In genomic region chr11:116891746-116892145, GRCh38 we compare ENCODE assay signal across 19 cellular contexts. TPM values are rescaled to one million over a fixed set of nuclear protein-coding genes. Genes with fewer than 3 reads are reported as not detected.
DNase-seq lines count a peak whose midpoint lies in the region; ATAC-seq, FAIRE-seq and TF ChIP-seq lines count a peak whose summit lies in the region.
"Had no signal": no experiment of that assay in that cellular context is flagged by ENCODE, and none has a peak within 500 bp of the region (broad histone marks: within the 10 kb centered on the region; RNA-seq: fewer than 3 reads in every experiment).

No MANE protein-coding gene starts in this region.

- H3K27me3 ChIP-seq in Panc1 (ENCODE audit: control insufficient read depth, insufficient read depth, low read length), result no peaks in the 10 kb centered on the region
- H3K27me3 ChIP-seq: MG63 had no signal

- CTCF ChIA-PET in Panc1 (lab: Charles Lee), result interaction anchor here (0.6 kb wide), 1 partner anchor 252 kb away, joined by 4 read pairs; no protein-coding TSS in a partner anchor

- H3K27me3 Mint-ChIP-seq in activated T-cell treated with anti-CD3 and anti-CD28 coated beads, Interleukin-2, amount 50 U/mL, for 72 hours (ENCODE audit: low read depth), result no peaks in the 10 kb centered on the region
- no peaks in the 10 kb centered on the region for H3K27me3 Mint-ChIP-seq in activated T-cell treated with anti-CD3 and anti-CD28 coated beads, Interleukin-2, amount 50 U/mL, for 4 hours (ENCODE audit: low read depth)

- peaks cover 13% of the 10 kb centered on the region for H3K4me1 Mint-ChIP-seq in activated T-cell treated with anti-CD3 and anti-CD28 coated beads, Interleukin-2, amount 50 U/mL, for 72 hours (ENCODE audit: low read depth)
- H3K4me1 Mint-ChIP-seq in activated T-cell treated with anti-CD3 and anti-CD28 coated beads, Interleukin-2, amount 50 U/mL, for 4 hours (ENCODE audit: low read depth), result peaks cover 20% of the 10 kb centered on the region

- H3K36me3 ChIP-seq in Panc1 (ENCODE audit: control insufficient read depth, insufficient read depth, low read length), result no peaks in the 10 kb centered on the region
- H3K36me3 ChIP-seq in kidney (ENCODE audit: control insufficient read depth in 1 of 2, insufficient read depth in 2 of 2, low read length in 2 of 2), result peaks cover 22 to 26% of the 10 kb centered on the region in 2 donors

- peak; percentile 9 for FAIRE-seq in urothelium cell line (lab: Jason Lieb, UNC)
- no peak for FAIRE-seq in kidney (lab: Jason Lieb, UNC)
- FAIRE-seq: H1 had no signal

- POLR2A ChIA-PET in Panc1 (lab: Charles Lee), result no interaction called here

- H3K27ac Mint-ChIP-seq in activated T-cell treated with anti-CD3 and anti-CD28 coated beads, Interleukin-2, amount 50 U/mL, for 72 hours, result peak overlapping the region; percentile 21

- DNase-seq in activated T-cell treated with anti-CD3 and anti-CD28 coated beads, Interleukin-2, amount 50 U/mL, for 72 hours, result no peak
- no peak for DNase-seq in activated T-cell treated with anti-CD3 and anti-CD28 coated beads, Interleukin-2, amount 50 U/mL, for 4 hours
- DNase-seq in Panc1 (ENCODE audit: low read depth, low spot score) (no peak), globus pallidus (ENCODE audit: low spot score) (peak; percentile 68), urothelium cell line (ENCODE audit: low spot score) (no peak), kidney (no peak)
- DNase-seq: Caco-2, DMS53, MG63, NCI-H1092 treated with DMSO at 0.1 percent for 48 hours, NCI-H1694 treated with DMSO at 0.1 percent for 48 hours, NCI-H69, PC-9 had no signal

- no peak overlapping the region for H3K27ac ChIP-seq in Panc1 (ENCODE audit: low read length)
- no peak overlapping the region for H3K27ac ChIP-seq in kidney (ENCODE audit: low read depth in 2 of 2, low read length in 2 of 2)
- H3K27ac ChIP-seq: KMS-11, PC-9, SK-N-MC had no signal

- no peak overlapping the region for H3K4me3 Mint-ChIP-seq in activated T-cell treated with anti-CD3 and anti-CD28 coated beads, Interleukin-2, amount 50 U/mL, for 72 hours
- no peak overlapping the region for H3K4me3 Mint-ChIP-seq in activated T-cell treated with anti-CD3 and anti-CD28 coated beads, Interleukin-2, amount 50 U/mL, for 4 hours

- H3K4me3 ChIP-seq in Panc1 (ENCODE audit: low read depth in 2 of 2, low read length in 2 of 2) (no peak overlapping the region), kidney (ENCODE audit: low read length in 2 of 2) (no peak overlapping the region)
- H3K4me3 ChIP-seq: MG63, PC-9, SK-N-MC had no signal

- in situ Hi-C loops in Panc1 (cut with HindIII; ENCODE audit: low pct_unique_long_range_greater_than_20kb, low sequenced_read_pairs), result no loop called here

- peaks cover 4 to 6% of the 10 kb centered on the region in 2 donors for H3K36me3 Mint-ChIP-seq in activated T-cell treated with anti-CD3 and anti-CD28 coated beads, Interleukin-2, amount 50 U/mL, for 72 hours (ENCODE audit: insufficient read depth in 2 of 2)
- H3K36me3 Mint-ChIP-seq in activated T-cell treated with anti-CD3 and anti-CD28 coated beads, Interleukin-2, amount 50 U/mL, for 4 hours (ENCODE audit: insufficient read depth), result peaks cover 41% of the 10 kb centered on the region

- no TSS peak for BruUV-seq in Panc1 (replicated peaks; lab: Mats Ljungman, UMichigan)

- TF ChIP-seq CTCF in Panc1 (IDR thresholded peaks at IDR 0.05) (peak; percentile 30), kidney (IDR thresholded peaks at IDR 0.05; ENCODE audit: borderline replicate concordance, extremely low read depth, insufficient read depth) (no peak)

- H3K9me3 ChIP-seq in Panc1 (ENCODE audit: control insufficient read depth, insufficient read depth, low read depth, low read length) (no peaks in the 10 kb centered on the region), kidney (ENCODE audit: control insufficient read depth in 1 of 2, low read length in 2 of 2) (no peaks in the 10 kb centered on the region)
- H3K9me3 ChIP-seq: Caco-2, MG63 had no signal

- intact Hi-C loops in Panc1 (cut with micrococcal nuclease; ENCODE audit: unreplicated experiment) (no loop called here), kidney (cut with DNase I) (no loop called here)

- H3K9ac ChIP-seq in kidney (ENCODE audit: low read length in 2 of 2), result no peak overlapping the region
- H3K9ac ChIP-seq: KMS-11 had no signal

- no peaks in the 10 kb centered on the region for H3K9me3 Mint-ChIP-seq in activated T-cell treated with anti-CD3 and anti-CD28 coated beads, Interleukin-2, amount 50 U/mL, for 72 hours
- no peaks in the 10 kb centered on the region for H3K9me3 Mint-ChIP-seq in activated T-cell treated with anti-CD3 and anti-CD28 coated beads, Interleukin-2, amount 50 U/mL, for 4 hours

- no peak for ATAC-seq in activated T-cell treated with anti-CD3 and anti-CD28 coated beads, Interleukin-2, amount 50 U/mL, for 72 hours (replicated peaks in 1 of 2)
- no peak for ATAC-seq in activated T-cell treated with anti-CD3 and anti-CD28 coated beads, Interleukin-2, amount 50 U/mL, for 4 hours
- no peak for ATAC-seq in Panc1
- ATAC-seq in HG03571 (IDR thresholded peaks at IDR 0.05; ENCODE audit: unreplicated experiment), result no peak
- no peak for ATAC-seq in HG03565 (IDR thresholded peaks at IDR 0.05; ENCODE audit: unreplicated experiment)

- H3K4me1 ChIP-seq in Panc1 (ENCODE audit: control insufficient read depth, insufficient read depth, low read length), result no peaks in the 10 kb centered on the region
- H3K4me1 ChIP-seq in kidney (ENCODE audit: control insufficient read depth in 1 of 2, insufficient read depth in 1 of 2, low read depth in 1 of 2, low read length in 2 of 2), result no peaks in the 10 kb centered on the region
- H3K4me1 ChIP-seq: Caco-2 had no signal

RNA-seq across cellular contexts. Expression of gene APOA1, which starts 54.3 kb away (rescaled TPM):
- total RNA-seq in activated T-cell treated with anti-CD3 and anti-CD28 coated beads, Interleukin-2, amount 50 U/mL, for 72 hours, result not detected
- total RNA-seq in activated T-cell treated with anti-CD3 and anti-CD28 coated beads, Interleukin-2, amount 50 U/mL, for 4 hours, result 1 to 10 TPM; 1.4 to 2.9 (median 2.1) TPM
- 1.7 TPM for total RNA-seq in Panc1 (2021; ENCODE audit: unreplicated experiment)
- polyA plus RNA-seq in Panc1 (2012; ENCODE audit: insufficient read length), result 0.48 TPM
- not detected for total RNA-seq in kidney
- polyA plus RNA-seq in kidney (ENCODE audit: insufficient read depth, low read depth, low replicate concordance), result 2.0 TPM
- total RNA-seq: A172, H1, PC-9 had no signal
